9 cellular contexts compared by ENCODE assay signal in genomic region chr12:62724947-62725447, GRCh38.
DNase-seq lines count a peak whose midpoint lies in the region; ATAC-seq and TF ChIP-seq lines count a peak whose summit lies in the region.
"Had no signal": no experiment of that assay in that cellular context is flagged by ENCODE, and none has a peak within 500 bp of the region (broad histone marks: within the 10 kb centered on the region; RNA-seq: fewer than 3 reads in every experiment).

No MANE protein-coding gene starts in this region.

- no peaks in the 10 kb centered on the region for H3K36me3 ChIP-seq in prostate gland

- POLR2A ChIA-PET in activated CD4-positive, alpha-beta memory T cell treated with anti-CD3 and anti-CD28 coated beads, Interleukin-2, amount 10 ng/mL, durations not matched to agents 7 days and 5 days (lab: Charles Lee): no interaction called here

- H3K4me1 Mint-ChIP-seq in activated CD4-positive, alpha-beta memory T cell treated with anti-CD3 and anti-CD28 coated beads, Interleukin-2, amount 10 ng/mL, durations not matched to agents 7 days and 5 days: no peaks in the 10 kb centered on the region

- no peaks in the 10 kb centered on the region for H3K9me3 Mint-ChIP-seq in activated CD4-positive, alpha-beta memory T cell treated with anti-CD3 and anti-CD28 coated beads, Interleukin-2, amount 10 ng/mL, durations not matched to agents 7 days and 5 days

- no peak for TF ChIP-seq POLR2A in prostate gland (IDR thresholded peaks at IDR 0.05)

- no peak overlapping the region for H3K4me3 ChIP-seq in prostate gland

- peak; percentile 85 for DNase-seq in GM03348 (ENCODE audit: low spot score)
- peak; percentile 97 for DNase-seq in RPMI7951 (ENCODE audit: low read depth)
- peak; percentile 92 for DNase-seq in fibroblast of the conjunctiva (ENCODE audit: low read depth)
- DNase-seq in prostate gland (ENCODE audit: low spot score): peak; percentile 73
- DNase-seq in NOMO-1 treated with DMSO at 0.1 percent for 48 hours (lab: John Stamatoyannopoulos, UW; ENCODE audit: unreplicated experiment): no peak
- DNase-seq in activated CD4-positive, alpha-beta memory T cell treated with anti-CD3 and anti-CD28 coated beads, Interleukin-2, amount 10 ng/mL, durations not matched to agents 7 days and 5 days: no peak
- DNase-seq in DMS153 (lab: John Stamatoyannopoulos, UW): no peak

- intact Hi-C loops in prostate gland (cut with DNase I): no loop called here

- H3K36me3 Mint-ChIP-seq in activated CD4-positive, alpha-beta memory T cell treated with anti-CD3 and anti-CD28 coated beads, Interleukin-2, amount 10 ng/mL, durations not matched to agents 7 days and 5 days (ENCODE audit: low read depth): no peaks in the 10 kb centered on the region

- H3K4me1 ChIP-seq in prostate gland (replicated peaks): no peaks in the 10 kb centered on the region

- H3K27ac ChIP-seq in prostate gland: no peak overlapping the region

- no peak for ATAC-seq in HG02571 (IDR thresholded peaks at IDR 0.05; ENCODE audit: unreplicated experiment)
- ATAC-seq: left lobe of liver had no signal

- H3K27me3 ChIP-seq in prostate gland (replicated peaks; ENCODE audit: insufficient read depth): no peaks in the 10 kb centered on the region

- CTCF ChIA-PET in activated CD4-positive, alpha-beta memory T cell treated with anti-CD3 and anti-CD28 coated beads, Interleukin-2, amount 10 ng/mL, durations not matched to agents 7 days and 5 days (lab: Charles Lee): no interaction called here

- no peak overlapping the region for H3K4me3 Mint-ChIP-seq in activated CD4-positive, alpha-beta memory T cell treated with anti-CD3 and anti-CD28 coated beads, Interleukin-2, amount 10 ng/mL, durations not matched to agents 7 days and 5 days

- WGBS in prostate gland: 30% methylated on average over 4 of the region's 4 CpGs

- no peak for TF ChIP-seq CTCF in prostate gland (IDR thresholded peaks at IDR 0.05)

- no peaks in the 10 kb centered on the region for H3K27me3 Mint-ChIP-seq in activated CD4-positive, alpha-beta memory T cell treated with anti-CD3 and anti-CD28 coated beads, Interleukin-2, amount 10 ng/mL, durations not matched to agents 7 days and 5 days

- no peaks in the 10 kb centered on the region for H3K9me3 ChIP-seq in prostate gland

- no peak overlapping the region for H3K27ac Mint-ChIP-seq in activated CD4-positive, alpha-beta memory T cell treated with anti-CD3 and anti-CD28 coated beads, Interleukin-2, amount 10 ng/mL, durations not matched to agents 7 days and 5 days

Comparison
In these comparisons a context has a peak if more than half of its experiments do, and no peak if none do; other contexts are left out.
1. DNase-seq: peak in GM03348 (single experiment), RPMI7951 (single experiment), fibroblast of the conjunctiva (single experiment) and prostate gland (single experiment); none in NOMO-1 treated with DMSO at 0.1 percent for 48 hours (single experiment), activated CD4-positive, alpha-beta memory T cell treated with anti-CD3 and anti-CD28 coated beads, Interleukin-2, amount 10 ng/mL, durations not matched to agents 7 days and 5 days (single experiment) and DMS153 (single experiment).